In genomic region chr7:151631968-151632749, GRCh38 we compare ENCODE assay signal across 8 cellular contexts.
A peak's percentile ranks its signal among the peaks of the same experiment; 100 is the strongest.
DNase-seq lines count a peak whose midpoint lies in the region; ATAC-seq and TF ChIP-seq lines count a peak whose summit lies in the region.

No MANE protein-coding gene starts in this region.

- H3K4me1 ChIP-seq in colonic mucosa (peaks cover 6% of the 10 kb centered on the region), left lung (peaks cover 0 to 24% of the 10 kb centered on the region in 2 donors)

- H3K9ac ChIP-seq in colonic mucosa (ENCODE audit: low read depth in 2 of 2, low read length in 2 of 2) = peak overlapping the region; percentile 70 to 89

- H3K36me3 ChIP-seq in colonic mucosa (no peaks in the 10 kb centered on the region), left lung (no peaks in the 10 kb centered on the region)

- no peaks in the 10 kb centered on the region for H3K27me3 ChIP-seq in colonic mucosa
- no peaks in the 10 kb centered on the region for H3K27me3 ChIP-seq in left lung

- H3K4me3 ChIP-seq in colonic mucosa (peak overlapping the region; percentile 69), left lung (peak overlapping the region; percentile 39 to 59)

- intact Hi-C loops in colonic mucosa (cut with DNase I) (no loop called here), left lung (cut with DNase I) (no loop called here)

- DNase-seq in AG09319 (ENCODE audit: extremely low read depth, low read depth) (peak; percentile 42), NCI-H2196 treated with DMSO at 0.1 percent for 48 hours (lab: John Stamatoyannopoulos, UW; ENCODE audit: unreplicated experiment) (peak; percentile 37), colonic mucosa (peak; percentile 87), left lung (peak; percentile 87 to 97)
- peak; percentile 88 for DNase-seq in activated CD4-positive, alpha-beta T cell treated with anti-CD3 and anti-CD28 coated beads for 48 hours
- DNase-seq in stimulated activated CD4-positive, alpha-beta T cell treated with anti-CD3 and anti-CD28 coated beads, Interleukin-4, amount 100 ng/mL, for 1 hour = peak; percentile 89

- ATAC-seq in GM18867 (IDR thresholded peaks at IDR 0.05; ENCODE audit: unreplicated experiment) (peak; percentile 75), HG03066 (IDR thresholded peaks at IDR 0.05; ENCODE audit: low read depth, unreplicated experiment) (peak; percentile 56), left lung (peak; percentile 94)

- H3K9me3 ChIP-seq in colonic mucosa (no peaks in the 10 kb centered on the region), left lung (no peaks in the 10 kb centered on the region)

- H3K27ac ChIP-seq in colonic mucosa = peak overlapping the region; percentile 94
- peak overlapping the region; percentile 90 to 94 for H3K27ac ChIP-seq in left lung

- peak; percentile 14 for TF ChIP-seq CTCF in AG09319 (IDR thresholded peaks at IDR 0.05; ENCODE audit: low read depth, low read length)
- TF ChIP-seq CTCF in colonic mucosa (IDR thresholded peaks at IDR 0.05) = no peak
- TF ChIP-seq CTCF in left lung (IDR thresholded peaks at IDR 0.05) = no peak

Comparison
In these comparisons a context has a peak if more than half of its experiments do, and no peak if none do; other contexts are left out.
1. Peak in every context shown above with its lines: DNase-seq, ATAC-seq, H3K4me3 ChIP-seq and H3K27ac ChIP-seq.
2. DNase-seq: peak in every context shown above with its lines; median percentile 92 in left lung; 89 in stimulated activated CD4-positive, alpha-beta T cell treated with anti-CD3 and anti-CD28 coated beads, Interleukin-4, amount 100 ng/mL, for 1 hour; 88 in activated CD4-positive, alpha-beta T cell treated with anti-CD3 and anti-CD28 coated beads for 48 hours; 87 in colonic mucosa; 42 in AG09319; 37 in NCI-H2196 treated with DMSO at 0.1 percent for 48 hours.